In the genomic region with DNA sequence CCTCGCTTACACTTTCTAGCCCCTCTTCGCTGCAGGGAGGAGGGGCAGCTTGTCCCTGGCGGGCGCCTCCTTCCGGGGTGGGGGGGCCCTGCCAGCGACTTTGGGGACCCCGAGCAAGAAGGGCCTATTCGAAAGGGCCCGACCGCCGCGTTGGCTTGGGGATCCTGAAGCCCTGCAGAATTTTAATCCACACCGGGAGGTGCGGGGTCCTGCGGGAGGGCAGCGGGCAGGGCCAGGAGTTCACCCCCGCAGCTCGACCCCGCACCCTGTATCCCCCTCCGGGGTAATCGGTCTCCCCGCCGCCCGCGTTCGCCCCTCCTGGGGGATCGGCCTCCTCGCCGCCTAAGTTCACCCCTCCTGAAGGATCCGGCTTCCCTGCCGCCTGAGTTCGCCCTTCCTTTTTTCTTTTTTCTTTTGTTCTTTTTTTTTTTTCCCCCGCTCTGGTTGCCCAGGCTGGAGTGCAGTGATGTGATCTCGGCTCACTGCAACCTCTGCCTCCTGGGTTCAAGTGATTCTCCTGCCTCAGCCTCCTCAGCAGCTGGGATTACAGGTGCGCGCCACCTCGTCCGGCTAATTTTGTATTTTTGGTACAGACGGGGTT, we compare ENCODE assay signal across 8 cellular contexts. TPM values are rescaled to one million over a fixed set of nuclear protein-coding genes. Genes with fewer than 3 reads are reported as not detected.
DNase-seq lines count a peak whose midpoint lies in the region; ATAC-seq and TF ChIP-seq lines count a peak whose summit lies in the region.

No MANE protein-coding gene starts in this region.

- TF ChIP-seq CTCF in DND-41 (IDR thresholded peaks at IDR 0.05; ENCODE audit: borderline replicate concordance, extremely low read depth, low read length, poor library complexity, severe bottlenecking) (no peak), Panc1 (IDR thresholded peaks at IDR 0.05) (no peak), epithelial cell of esophagus (IDR thresholded peaks at IDR 0.05; ENCODE audit: insufficient read depth, low read depth, low read length, missing control alignments) (no peak)

- POLR2A ChIA-PET in Panc1 (lab: Charles Lee), result no interaction called here

- peak overlapping the region; percentile 91 for H4K91ac ChIP-seq in trophoblast cell (ENCODE audit: low read depth, low read length)

- H3K4me3 ChIP-seq in DND-41 (ENCODE audit: low read depth in 1 of 2, low read length in 2 of 2), result peak overlapping the region; percentile 68 to 96
- H3K4me3 ChIP-seq in Panc1 (ENCODE audit: low read depth in 2 of 2, low read length in 2 of 2), result peak overlapping the region; percentile 62 to 69
- peak overlapping the region; percentile 62 for H3K4me3 ChIP-seq in epithelial cell of esophagus (ENCODE audit: low read length)
- H3K4me3 ChIP-seq in trophoblast cell (ENCODE audit: low read depth, low read length), result peak overlapping the region; percentile 89

- H2BK12ac ChIP-seq in trophoblast cell (ENCODE audit: low read length), result peak overlapping the region; percentile 10

- intact Hi-C loops in Panc1 (cut with micrococcal nuclease; ENCODE audit: unreplicated experiment), result no loop called here

- peak overlapping the region; percentile 86 for H3K4ac ChIP-seq in trophoblast cell (ENCODE audit: low read depth, low read length)

- H3K27me3 ChIP-seq in DND-41 (ENCODE audit: insufficient read depth, low read length, poor library complexity) (no peaks in the 10 kb centered on the region), Panc1 (ENCODE audit: control insufficient read depth, insufficient read depth, low read length) (no peaks in the 10 kb centered on the region), trophoblast cell (ENCODE audit: insufficient read depth, low read length) (no peaks in the 10 kb centered on the region)

- no peak overlapping the region for H3K23ac ChIP-seq in trophoblast cell (ENCODE audit: low read length)

- H3K36me3 ChIP-seq in DND-41 (ENCODE audit: insufficient read depth, low read length), result peaks cover 54% of the 10 kb centered on the region
- H3K36me3 ChIP-seq in Panc1 (ENCODE audit: control insufficient read depth, insufficient read depth, low read length), result no peaks in the 10 kb centered on the region; the same call in 1 of the 2 replicates
- H3K36me3 ChIP-seq in trophoblast cell (ENCODE audit: control insufficient read depth in 1 of 2, insufficient read depth in 2 of 2, low read length in 2 of 2), result peaks cover 14 to 15% of the 10 kb centered on the region in 2 experiments

- CTCF ChIA-PET in Panc1 (lab: Charles Lee), result no interaction called here

- H3K27ac ChIP-seq in DND-41 (ENCODE audit: low read length), result peak overlapping the region; percentile 94
- H3K27ac ChIP-seq in Panc1 (ENCODE audit: low read length), result peak overlapping the region; percentile 78
- peak overlapping the region; percentile 31 for H3K27ac ChIP-seq in trophoblast cell (ENCODE audit: low read depth, low read length)

- peak overlapping the region; percentile 70 for H2AK5ac ChIP-seq in trophoblast cell (ENCODE audit: low read length)

- peaks cover 8% of the 10 kb centered on the region for H3K79me1 ChIP-seq in trophoblast cell (ENCODE audit: low read length)

- H3K79me2 ChIP-seq in DND-41 (ENCODE audit: insufficient read depth, low read length) (peaks cover 60% of the 10 kb centered on the region), trophoblast cell (ENCODE audit: control insufficient read depth, insufficient read depth, low read length, poor library complexity) (peaks cover 5% of the 10 kb centered on the region)

- H2AFZ ChIP-seq in DND-41 (ENCODE audit: low read depth, low read length) (peak overlapping the region; percentile 35; the same call in 1 of the 2 replicates), trophoblast cell (ENCODE audit: insufficient read depth, low read length, poor library complexity) (no peak overlapping the region)

- ATAC-seq in DND-41 (ENCODE audit: insufficient read depth, low read depth) (no peak), Panc1 (no peak)

- in situ Hi-C loops in Panc1 (cut with HindIII; ENCODE audit: low pct_unique_long_range_greater_than_20kb, low sequenced_read_pairs), result no loop called here

- peaks cover 25% of the 10 kb centered on the region for H4K20me1 ChIP-seq in DND-41 (ENCODE audit: insufficient read depth, low read length)

- H4K8ac ChIP-seq in trophoblast cell (ENCODE audit: low read depth, low read length), result peak overlapping the region; percentile 97

- DNase-seq in DND-41 (peak; percentile 65), Panc1 (ENCODE audit: low read depth, low spot score) (no peak), epithelial cell of esophagus (ENCODE audit: low read depth) (no peak), trophoblast cell (peak in 1 of 2 donors; percentile 15), midbrain (lab: John Stamatoyannopoulos, UW) (no peak), NCI-H1694 (lab: John Stamatoyannopoulos, UW) (no peak), HT-29 (ENCODE audit: low spot score) (no peak)
- DNase-seq in stimulated activated CD4-positive, alpha-beta T cell treated with anti-CD3 and anti-CD28 coated beads, Interleukin-4, amount 100 ng/mL, for 1 hour, result no peak

- H2BK5ac ChIP-seq in trophoblast cell (ENCODE audit: low read depth, low read length, poor library complexity), result peak overlapping the region; percentile 2

- H4K12ac ChIP-seq in trophoblast cell (ENCODE audit: low read depth, low read length), result peak overlapping the region; percentile 47

- H2BK120ac ChIP-seq in trophoblast cell (ENCODE audit: insufficient read depth, low read length, poor library complexity), result peak overlapping the region; percentile 92

- H3K9ac ChIP-seq in DND-41 (ENCODE audit: low read depth, low read length) (peak overlapping the region; percentile 83), trophoblast cell (ENCODE audit: low read length) (no peak overlapping the region)

- no CpG with 5 or more reads among the region's 39 CpGs for WGBS in trophoblast cell (ENCODE audit: extremely low coverage, insufficient coverage, insufficient read length)

- peak overlapping the region; percentile 48 for H3K18ac ChIP-seq in trophoblast cell (ENCODE audit: low read length)

- H3K4me1 ChIP-seq in DND-41 (ENCODE audit: insufficient read depth, low read length) (peaks cover 60% of the 10 kb centered on the region), Panc1 (ENCODE audit: control insufficient read depth, insufficient read depth, low read length) (0 out of 2 replicates have a peak, but pooled peaks cover 3% of the 10 kb centered on the region), trophoblast cell (ENCODE audit: control insufficient read depth in 1 of 2, insufficient read depth in 2 of 2, low read length in 2 of 2) (peaks cover 17 to 20% of the 10 kb centered on the region in 2 experiments)

- TSS peak; percentile 97 for BruUV-seq in Panc1 (replicated peaks; lab: Mats Ljungman, UMichigan)

- H3K9me3 ChIP-seq in DND-41 (ENCODE audit: insufficient read depth, low read length, severe bottlenecking), result no peaks in the 10 kb centered on the region
- H3K9me3 ChIP-seq in Panc1 (ENCODE audit: control insufficient read depth, insufficient read depth, low read depth, low read length), result no peaks in the 10 kb centered on the region
- H3K9me3 ChIP-seq in trophoblast cell (ENCODE audit: insufficient read depth, low read depth, low read length), result no peaks in the 10 kb centered on the region

- H3K4me2 ChIP-seq in DND-41 (ENCODE audit: insufficient read depth, low read length) (peak overlapping the region; percentile 76), trophoblast cell (ENCODE audit: low read length) (peak overlapping the region; percentile 69)

- peak overlapping the region; percentile 54 for H3K14ac ChIP-seq in trophoblast cell (ENCODE audit: low read length)

RNA-seq across cellular contexts. Expression of a gene that starts 0.7 kb away (rescaled TPM):
- 36.3 TPM for total RNA-seq in Panc1 (2021; ENCODE audit: unreplicated experiment)
- 21.0 TPM for polyA plus RNA-seq in Panc1 (2012; ENCODE audit: insufficient read length)
- 34.5 and 34.8 TPM in 2 replicates for polyA plus RNA-seq in trophoblast cell (2013)
- 7.7 and 9.2 TPM in 2 replicates for total RNA-seq in HT-29 (2014; rRNA removed; shearing (Covaris generic))

RNA-seq across cellular contexts. Expression of a gene that starts 1.3 kb away (rescaled TPM):
- total RNA-seq in Panc1 (2021; ENCODE audit: unreplicated experiment), result 5.4 TPM
- 4.7 TPM for polyA plus RNA-seq in Panc1 (2012; ENCODE audit: insufficient read length)
- polyA plus RNA-seq in trophoblast cell (2013), result 1.2 and 1.5 TPM in 2 replicates
- total RNA-seq in HT-29 (2014; rRNA removed; shearing (Covaris generic)), result 2.7 and 5.3 TPM in 2 replicates

RNA-seq across cellular contexts. Expression of a gene that starts 44.4 kb away (rescaled TPM):
- 240 TPM for total RNA-seq in Panc1 (2021; ENCODE audit: unreplicated experiment)
- polyA plus RNA-seq in Panc1 (2012; ENCODE audit: insufficient read length), result 278 TPM
- 339 and 368 TPM in 2 replicates for polyA plus RNA-seq in trophoblast cell (2013)
- total RNA-seq in HT-29 (2014; rRNA removed; shearing (Covaris generic)), result 212 and 223 TPM in 2 replicates

RNA-seq across cellular contexts. Expression of a gene that starts 55.9 kb away (rescaled TPM):
- 167 TPM for total RNA-seq in Panc1 (2021; ENCODE audit: unreplicated experiment)
- polyA plus RNA-seq in Panc1 (2012; ENCODE audit: insufficient read length), result 172 TPM
- polyA plus RNA-seq in trophoblast cell (2013), result 96.9 and 101 TPM in 2 replicates
- total RNA-seq in HT-29 (2014; rRNA removed; shearing (Covaris generic)), result 143 and 145 TPM in 2 replicates

Comparison
In these comparisons a context has a peak if more than half of its experiments do, and no peak if none do; other contexts are left out.
1. H3K27ac ChIP-seq: peak in every context shown above with its lines; median percentile 94 in DND-41; 78 in Panc1; 31 in trophoblast cell.